In genomic region chr1:220689696-220690095, GRCh38 we compare ENCODE assay signal across 8 cellular contexts. TPM values are rescaled to one million over a fixed set of nuclear protein-coding genes. Genes with fewer than 3 reads are reported as not detected.
DNase-seq lines count a peak whose midpoint lies in the region; ATAC-seq and TF ChIP-seq lines count a peak whose summit lies in the region.

No MANE protein-coding gene starts in this region.

- no peak for DNase-seq in activated CD4-positive, alpha-beta T cell treated with anti-CD3 and anti-CD28 coated beads, Interleukin-2, amount 10 ng/mL, durations not matched to agents 7 days and 5 days
- no peak for DNase-seq in activated CD4-positive, alpha-beta T cell treated with anti-CD3 and anti-CD28 coated beads, Interleukin-2, amount 50 U/mL, for 4 hours
- DNase-seq in right lobe of liver (no peak), testis (no peak), NCI-H1105 treated with DMSO at 0.1 percent for 48 hours (lab: John Stamatoyannopoulos, UW) (no peak), left lobe of liver (ENCODE audit: low spot score) (no peak)

- no peak overlapping the region for H3K27ac ChIP-seq in right lobe of liver
- H3K27ac ChIP-seq in testis = no peak overlapping the region

- H3K36me3 ChIP-seq in right lobe of liver (no peaks in the 10 kb centered on the region), testis (ENCODE audit: low read depth, missing control alignments) (no peaks in the 10 kb centered on the region)

- no peak for TF ChIP-seq POLR2A in right lobe of liver (IDR thresholded peaks at IDR 0.05)
- TF ChIP-seq POLR2A in testis (IDR thresholded peaks at IDR 0.05) = no peak

- intact Hi-C loops in right lobe of liver (cut with DNase I) = loop anchor here (5.0 to 10.0 kb wide), 2 partner anchors 43 to 45 kb away; no protein-coding TSS in a partner anchor
- intact Hi-C loops in testis (cut with DNase I; ENCODE audit: low total_unique reads) = loop anchor here (10.0 kb wide), 1 partner anchor 85 kb away; no protein-coding TSS in a partner anchor

- CTCF ChIA-PET in activated CD4-positive, alpha-beta T cell treated with anti-CD3 and anti-CD28 coated beads, Interleukin-2, amount 10 ng/mL, durations not matched to agents 7 days and 5 days (lab: Charles Lee) = no interaction called here

- H3K4me1 Mint-ChIP-seq in activated CD4-positive, alpha-beta T cell treated with anti-CD3 and anti-CD28 coated beads, Interleukin-2, amount 10 ng/mL, durations not matched to agents 7 days and 5 days = peaks cover 4% of the 10 kb centered on the region
- peaks cover 11% of the 10 kb centered on the region for H3K4me1 Mint-ChIP-seq in brain

- H3K27me3 Mint-ChIP-seq in activated CD4-positive, alpha-beta T cell treated with anti-CD3 and anti-CD28 coated beads, Interleukin-2, amount 10 ng/mL, durations not matched to agents 7 days and 5 days = peaks cover 24% of the 10 kb centered on the region
- peaks cover 46% of the 10 kb centered on the region for H3K27me3 Mint-ChIP-seq in brain

- H3K27ac Mint-ChIP-seq in activated CD4-positive, alpha-beta T cell treated with anti-CD3 and anti-CD28 coated beads, Interleukin-2, amount 10 ng/mL, durations not matched to agents 7 days and 5 days = no peak overlapping the region
- peak overlapping the region in 2 of 5 experiments; percentile 15 to 23 for H3K27ac Mint-ChIP-seq in brain

- ATAC-seq in right lobe of liver (no peak), GM18519 (IDR thresholded peaks at IDR 0.05; ENCODE audit: low FRiP score, unreplicated experiment) (no peak), left lobe of liver (no peak)

- H3K9me3 ChIP-seq in right lobe of liver (no peaks in the 10 kb centered on the region), testis (no peaks in the 10 kb centered on the region)

- H3K27me3 ChIP-seq in right lobe of liver = no peaks in the 10 kb centered on the region
- no peaks in the 10 kb centered on the region for H3K27me3 ChIP-seq in testis

- no peaks in the 10 kb centered on the region for H3K9me3 Mint-ChIP-seq in activated CD4-positive, alpha-beta T cell treated with anti-CD3 and anti-CD28 coated beads, Interleukin-2, amount 10 ng/mL, durations not matched to agents 7 days and 5 days
- H3K9me3 Mint-ChIP-seq in brain = peaks cover 0 to 4% (median 0%) of the 10 kb centered on the region in 5 experiments

- H3K36me3 Mint-ChIP-seq in activated CD4-positive, alpha-beta T cell treated with anti-CD3 and anti-CD28 coated beads, Interleukin-2, amount 10 ng/mL, durations not matched to agents 7 days and 5 days (ENCODE audit: low read depth) = no peaks in the 10 kb centered on the region
- H3K36me3 Mint-ChIP-seq in brain = no peaks in the 10 kb centered on the region

- POLR2A ChIA-PET in activated CD4-positive, alpha-beta T cell treated with anti-CD3 and anti-CD28 coated beads, Interleukin-2, amount 10 ng/mL, durations not matched to agents 7 days and 5 days (lab: Charles Lee) = no interaction called here

- H3K4me3 Mint-ChIP-seq in activated CD4-positive, alpha-beta T cell treated with anti-CD3 and anti-CD28 coated beads, Interleukin-2, amount 10 ng/mL, durations not matched to agents 7 days and 5 days = peak overlapping the region; percentile 75
- peak overlapping the region; percentile 75 to 89 (median 82) for H3K4me3 Mint-ChIP-seq in brain

- TF ChIP-seq CTCF in brain (conservative IDR thresholded peaks at IDR 0.05) (no peak), right lobe of liver (IDR thresholded peaks at IDR 0.05) (no peak), testis (IDR thresholded peaks at IDR 0.05) (no peak)

- 47% methylated on average over 9 of the region's 15 CpGs for WGBS in right lobe of liver (ENCODE audit: insufficient coverage, low coverage, low lambda C conversion rate, missing lambda C conversion rate)
- 17 to 20% methylated on average over 15 of the region's 15 CpGs for WGBS in testis, 2 donors

- H3K4me3 ChIP-seq in right lobe of liver (peak overlapping the region; percentile 65 to 88 (median 81)), testis (peak overlapping the region; percentile 77 to 79)

- H3K4me1 ChIP-seq in right lobe of liver (peaks cover 0 to 10% (median 0%) of the 10 kb centered on the region in 4 donors), testis (peaks cover 7% of the 10 kb centered on the region)

RNA-seq across cellular contexts. Expression of gene C1orf115, which starts 0.5 kb away (rescaled TPM):
- under 1 TPM; 0.73 to 0.79 TPM for total RNA-seq in activated CD4-positive, alpha-beta T cell treated with anti-CD3 and anti-CD28 coated beads, Interleukin-2, amount 10 ng/mL, durations not matched to agents 7 days and 5 days
- polyA plus RNA-seq in brain (ENCODE audit: insufficient read depth, low read depth, low replicate concordance) (30.4 TPM), testis (ENCODE audit: insufficient read depth, low read depth, low replicate concordance) (12.0 TPM)
- total RNA-seq in right lobe of liver (10 to 100 TPM; 45.2 to 65.9 (median 50.8) TPM), testis (10 to 100 TPM in 1 of 2 donors, 1 to 10 TPM in 1; 10.0 to 10.8 TPM), left lobe of liver (49.9 TPM)

RNA-seq across cellular contexts. Expression of gene MTARC2, which starts 58.4 kb away (rescaled TPM):
- not detected for total RNA-seq in activated CD4-positive, alpha-beta T cell treated with anti-CD3 and anti-CD28 coated beads, Interleukin-2, amount 10 ng/mL, durations not matched to agents 7 days and 5 days
- polyA plus RNA-seq in brain (ENCODE audit: insufficient read depth, low read depth, low replicate concordance) = 11.6 TPM
- total RNA-seq in right lobe of liver = 100 to 1,000 TPM in 3 of 6 experiments, 10 to 100 TPM in 3; 41.8 to 140 (median 86.6) TPM
- 10 to 100 TPM; 56.7 to 58.7 TPM for total RNA-seq in testis
- polyA plus RNA-seq in testis (ENCODE audit: insufficient read depth, low read depth, low replicate concordance) = 28.5 TPM
- total RNA-seq in left lobe of liver = 129 TPM

Comparison
In these comparisons a context has a peak if more than half of its experiments do, and no peak if none do; other contexts are left out.
1. RNA of gene C1orf115, which starts 0.5 kb away (total RNA-seq): 45.2 to 65.9 TPM in right lobe of liver, 49.9 TPM in left lobe of liver (single experiment) and 10.0 to 10.8 TPM in testis; 0.73 to 0.79 TPM in activated CD4-positive, alpha-beta T cell treated with anti-CD3 and anti-CD28 coated beads, Interleukin-2, amount 10 ng/mL, durations not matched to agents 7 days and 5 days; every median in the first group is over 4 times any median in the second.
2. RNA of gene MTARC2, which starts 58.4 kb away (total RNA-seq): 129 TPM in left lobe of liver (single experiment), 41.8 to 140 TPM in right lobe of liver and 56.7 to 58.7 TPM in testis; not detected in activated CD4-positive, alpha-beta T cell treated with anti-CD3 and anti-CD28 coated beads, Interleukin-2, amount 10 ng/mL, durations not matched to agents 7 days and 5 days; every median in the first group is over 10 times any median in the second.